In genomic region chr7:50307368-50308012, GRCh38 we compare ENCODE assay signal across 9 cellular contexts. TPM values are rescaled to one million over a fixed set of nuclear protein-coding genes. Genes with fewer than 3 reads are reported as not detected.
DNase-seq lines count a peak whose midpoint lies in the region; ATAC-seq, FAIRE-seq and TF ChIP-seq lines count a peak whose summit lies in the region.
"Had no signal": no experiment of that assay in that cellular context is flagged by ENCODE, and none has a peak within 500 bp of the region (broad histone marks: within the 10 kb centered on the region; RNA-seq: fewer than 3 reads in every experiment).

No MANE protein-coding gene starts in this region.

- peak overlapping the region; percentile 92 for H3K4me2 ChIP-seq in K562 (ENCODE audit: insufficient read depth, low read length)

- peaks cover 81% of the 10 kb centered on the region for H3K79me2 ChIP-seq in K562 (ENCODE audit: control insufficient read depth, insufficient read depth, low read length)

- ATAC-seq in K562 (peak; percentile 63), HG03159 (IDR thresholded peaks at IDR 0.05; ENCODE audit: unreplicated experiment) (no peak), body of pancreas (no peak), HG03457 (IDR thresholded peaks at IDR 0.05; ENCODE audit: unreplicated experiment) (no peak)

- no TSS peak for BruUV-seq in K562 (replicated peaks; lab: Mats Ljungman, UMichigan)

- peaks cover 27 to 42% of the 10 kb centered on the region in 2 experiments for H3K4me1 ChIP-seq in K562 (replicated peaks in 1 of 2; ENCODE audit: control insufficient read depth in 2 of 2, insufficient read depth in 2 of 2, low read length in 2 of 2)
- peaks cover 11% of the 10 kb centered on the region for H3K4me1 ChIP-seq in body of pancreas

- POLR2A ChIA-PET in K562 (lab: Yijun Ruan, JAX), result interaction anchor here (0.8 to 1.4 kb wide), 2 partner anchors 32 to 43 kb away, joined by 3 to 4 read pairs; no protein-coding TSS in a partner anchor

- H3K9me1 ChIP-seq in K562 (ENCODE audit: control insufficient read depth, insufficient read depth, low read length), result no peaks in the 10 kb centered on the region

- H3K36me3 ChIP-seq in K562 (ENCODE audit: control insufficient read depth, insufficient read depth, low read length) (peaks cover 6% of the 10 kb centered on the region; the same call in 2 of the 3 replicates), body of pancreas (replicated peaks in 1 of 2; ENCODE audit: insufficient read depth in 1 of 2, low read depth in 2 of 2) (no peaks in the 10 kb centered on the region)

- peak overlapping the region; percentile 70 for H3K4me3 ChIP-seq in K562
- H3K4me3 ChIP-seq in body of pancreas, result no peak overlapping the region

- CTCF ChIA-PET in K562 (lab: Yijun Ruan, JAX; ENCODE audit: low intra/inter-chr PET ratio), result no interaction called here

- FAIRE-seq in K562 (lab: Jason Lieb, UNC), result peak; percentile 79

- in situ Hi-C loops in K562 (cut with MboI), result loop anchor here (5.0 kb wide), 1 partner anchor 100 kb away; no protein-coding TSS in a partner anchor

- TF ChIP-seq RAD21 in K562 (CRISPR knock-in tag; conservative IDR thresholded peaks at IDR 0.05 in 1 of 2, IDR thresholded peaks at IDR 0.05 in 1 of 2), result peak in 1 of 2 experiments; percentile 17; a peak in 2 of 4 replicates

- peak; percentile 57 for TF ChIP-seq POLR2A in Raji (IDR thresholded peaks at IDR 0.05; ENCODE audit: insufficient read depth, low read depth, low read length)
- peak; percentile 39; the same call in 1 of the 2 replicates for TF ChIP-seq POLR2A in K562 (conservative IDR thresholded peaks at IDR 0.05)
- no peak for TF ChIP-seq POLR2A in body of pancreas (IDR thresholded peaks at IDR 0.05)

- DNase-seq in AML-193 (lab: John Stamatoyannopoulos, UW) (peak; percentile 34 to 41), GM20000 (ENCODE audit: low spot score) (peak; percentile 56), K562 (ENCODE audit: extremely low read depth in 1 of 4, low spot score in 3 of 4) (peak; percentile 45 to 83 (median 52)), NCI-H2107 treated with DMSO at 0.1 percent for 48 hours (lab: John Stamatoyannopoulos, UW; ENCODE audit: unreplicated experiment) (no peak), body of pancreas (no peak)
- DNase-seq: SHP77 had no signal

- peak overlapping the region; percentile 48 for H2AFZ ChIP-seq in K562 (ENCODE audit: low read depth, low read length)

- intact Hi-C loops in K562 (cut with micrococcal nuclease) (loop anchor here (1.0 to 5.0 kb wide), 6 partner anchors 33 to 110 kb away; no protein-coding TSS in a partner anchor), body of pancreas (cut with DNase I) (no loop called here)

- H3K9ac ChIP-seq in K562 (ENCODE audit: insufficient read depth in 1 of 2, low read depth in 2 of 2, low read length in 2 of 2), result peak overlapping the region; percentile 70 to 78; a peak in 3 of 4 replicates

- no peaks in the 10 kb centered on the region for H4K20me1 ChIP-seq in K562 (replicated peaks; ENCODE audit: control insufficient read depth, insufficient read depth, low read length)

- WGBS in K562 (ENCODE audit: insufficient coverage, low coverage, missing lambda C conversion rate), result 1% methylated on average over 10 of the region's 10 CpGs
- WGBS in body of pancreas, 2 donors, result 35 to 36% methylated on average over 10 of the region's 10 CpGs

- TF ChIP-seq EP300 in K562 (IDR thresholded peaks at IDR 0.05; ENCODE audit: low read length), result 0 out of 2 replicates have a peak, but pooled peaks have one; percentile 22

- no peaks in the 10 kb centered on the region for H3K9me3 ChIP-seq in K562 (replicated peaks; ENCODE audit: control insufficient read depth, insufficient read depth, low read depth, low read length)
- no peaks in the 10 kb centered on the region for H3K9me3 ChIP-seq in body of pancreas

- H3K27ac ChIP-seq in K562 (ENCODE audit: extremely low read depth, low read depth, low read length) (peak overlapping the region; percentile 80), body of pancreas (no peak overlapping the region)

- no peaks in the 10 kb centered on the region for H3K27me3 ChIP-seq in K562 (ENCODE audit: control insufficient read depth in 2 of 2, insufficient read depth in 2 of 2, low read length in 2 of 2)
- peaks cover 0 to 18% of the 10 kb centered on the region in 2 donors for H3K27me3 ChIP-seq in body of pancreas

- no peak for TF ChIP-seq CTCF in GM20000 (IDR thresholded peaks at IDR 0.05; ENCODE audit: extremely low read depth, missing control alignments)
- TF ChIP-seq CTCF in K562 (IDR thresholded peaks at IDR 0.05 in 2 of 3, conservative IDR thresholded peaks at IDR 0.05 in 1 of 3; ENCODE audit: insufficient read depth in 2 of 3, low read depth in 1 of 3, low read length in 3 of 3), result peak; percentile 13 to 29 (median 28); a peak in 2 of 6 replicates
- TF ChIP-seq CTCF in body of pancreas (IDR thresholded peaks at IDR 0.05), result no peak

TF ChIP-seq in K562, 482 proteins besides CTCF, POLR2A, EP300 and RAD21 (continues in another document):
- TF ChIP-seq MAFG (tag; conservative IDR thresholded peaks at IDR 0.05), result peak; percentile 74
- TF ChIP-seq MLLT1 (IDR thresholded peaks at IDR 0.05), result peak; percentile 9 to 31; a peak in 3 of 4 replicates
- TF ChIP-seq GATA2 (CRISPR knock-in tag; IDR thresholded peaks at IDR 0.05), result peak; percentile 45; the same call in 1 of the 2 replicates
- peak; percentile 59 for TF ChIP-seq RBBP5 (IDR thresholded peaks at IDR 0.05; ENCODE audit: borderline replicate concordance, insufficient read depth, low read length, poor library complexity, severe bottlenecking)
- 0 out of 2 replicates have a peak, but pooled peaks have one; percentile 34 for TF ChIP-seq RNF2 (IDR thresholded peaks at IDR 0.05)
- no peak for TF ChIP-seq ARID2 (IDR thresholded peaks at IDR 0.05)
- no peak for TF ChIP-seq ZKSCAN8 (CRISPR knock-in tag; IDR thresholded peaks at IDR 0.05)

RNA-seq across cellular contexts. Expression of gene IKZF1, which starts 3.0 kb away (rescaled TPM):
- total RNA-seq in K562 (2011; cell fraction: chromatin; rRNA removed; ENCODE audit: low replicate concordance), result 53.3 and 122 TPM in 2 replicates
- 37.5 and 50.9 TPM in 2 replicates for total RNA-seq in K562 (2011; cell fraction: nucleolus; rRNA removed)
- total RNA-seq in K562 (2011; cell fraction: nucleoplasm; rRNA removed), result 76.8 and 139 TPM in 2 replicates
- total RNA-seq in K562 (2014; rRNA removed) (66.5 and 98.0 TPM in 2 replicates), K562 (2014; rRNA removed; fragmentation: Illumina TruSeq; extraction: Trizol) (43.8 and 45.6 TPM in 2 replicates), K562 (2015; rRNA removed; fragmentation: Illumina TruSeq; extraction: Trizol) (43.4 and 44.7 TPM in 2 replicates), K562 (2021) (85.3 and 96.6 TPM in 2 replicates), body of pancreas (10 to 100 TPM in 1 of 2 donors, 1 to 10 TPM in 1; 3.9 to 16.5 TPM)
- polyA plus RNA-seq in K562 (2011; rRNA removed) (28.4 and 36.2 TPM in 2 replicates), K562 (2014; fragmentation: Illumina TruSeq; extraction: Trizol) (37.3 and 50.3 TPM in 2 replicates), K562 (2014; fragmentation: Nextera tagmentation; extraction: Ambion mirVana) (10 to 100 TPM; 12.6 to 14.7 TPM), K562 (2014; rRNA removed) (30.9 and 37.2 TPM in 2 replicates)
- polyA plus RNA-seq in K562 (2011; cell fraction: cytosol; rRNA removed), result 34.4 and 57.9 TPM in 2 replicates
- polyA plus RNA-seq in K562 (2011; cell fraction: nucleus; rRNA removed), result 43.0 and 50.8 TPM in 2 replicates
- 35.8 and 46.0 TPM in 2 replicates for polyA plus RNA-seq in K562 (2012)
- polyA minus RNA-seq in K562 (2011; rRNA and poly(A)+ RNA removed), result 82.8 and 85.1 TPM in 2 replicates
- 60.8 and 72.3 TPM in 2 replicates for polyA minus RNA-seq in K562 (2011; cell fraction: cytosol; rRNA and poly(A)+ RNA removed)
- 77.0 and 96.0 TPM in 2 replicates for polyA minus RNA-seq in K562 (2011; cell fraction: nucleus; rRNA and poly(A)+ RNA removed)

Comparison
In these comparisons a context has a peak if more than half of its experiments do, and no peak if none do; other contexts are left out.
1. DNase-seq: peak in AML-193 (2 of 2), GM20000 (single experiment) and K562 (4 of 4); none in NCI-H2107 treated with DMSO at 0.1 percent for 48 hours (single experiment) and body of pancreas (0 of 4).
2. CTCF ChIP-seq: peak in K562 (3 of 3); none in GM20000 (single experiment) and body of pancreas (0 of 7).
3. POLR2A ChIP-seq: peak in Raji (single experiment) and K562 (single experiment); none in body of pancreas (0 of 3).